In the genomic region with DNA sequence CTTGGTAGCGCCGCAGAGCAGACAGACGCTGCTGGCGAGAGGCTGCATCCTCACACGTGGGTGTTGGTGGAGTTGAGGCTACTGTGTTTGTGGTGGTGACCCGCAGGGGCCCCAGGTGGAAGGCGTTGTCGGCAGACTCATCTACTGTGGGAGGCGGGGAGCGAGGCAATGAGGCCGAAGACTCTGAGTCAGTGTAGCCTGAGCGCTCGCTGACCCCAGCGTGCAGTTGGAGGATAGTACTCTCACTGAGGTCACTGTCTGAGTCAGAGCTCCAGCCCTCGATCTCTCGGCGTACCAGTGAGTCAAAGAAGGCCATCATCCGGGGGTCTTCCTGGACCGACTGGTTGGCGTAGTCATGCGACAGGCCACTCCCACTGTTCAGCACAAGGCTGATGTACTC, we compare ENCODE assay signal across 17 cellular contexts.
DNase-seq lines count a peak whose midpoint lies in the region; ATAC-seq and TF ChIP-seq lines count a peak whose summit lies in the region.
"Had no signal": no experiment of that assay in that cellular context is flagged by ENCODE, and none has a peak within 500 bp of the region (broad histone marks: within the 10 kb centered on the region; RNA-seq: fewer than 3 reads in every experiment).

No MANE protein-coding gene starts in this region.

- no peak for ATAC-seq in GM18907 (IDR thresholded peaks at IDR 0.05; ENCODE audit: unreplicated experiment)
- ATAC-seq: activated CD4-positive, alpha-beta T cell treated with anti-CD3 and anti-CD28 coated beads for 36 hours; GM23338 had no signal

- H3K27ac ChIP-seq in ascending aorta = peak overlapping the region; percentile 69 to 92

- no peak for TF ChIP-seq POLR2A in lower leg skin (IDR thresholded peaks at IDR 0.05)
- TF ChIP-seq POLR2A in erythroblast (IDR thresholded peaks at IDR 0.05; ENCODE audit: low read length) = no peak

- H3K4me3 ChIP-seq in ascending aorta (no peak overlapping the region), lower leg skin (ENCODE audit: low read depth, poor library complexity, severe bottlenecking) (no peak overlapping the region)
- H3K4me3 ChIP-seq: GM23338 had no signal

- intact Hi-C loops in ascending aorta (cut with DNase I) = no loop called here
- intact Hi-C loops in lower leg skin (cut with DNase I; ENCODE audit: low total_unique reads) = no loop called here

- H3K9me3 ChIP-seq in ascending aorta = no peaks in the 10 kb centered on the region

- DNase-seq in HT1080 (ENCODE audit: low read depth) = peak; percentile 99
- DNase-seq in ascending aorta (ENCODE audit: low spot score in 2 of 2) = no peak
- DNase-seq in islet precursor cell = peak; percentile 86
- DNase-seq in stimulated activated CD8-positive, alpha-beta memory T cell treated with anti-CD3 and anti-CD28 coated beads, Interleukin-4, amount 100 ng/mL, for 48 hours = peak; percentile 32
- DNase-seq in medulla oblongata (ENCODE audit: extremely low spot score) = no peak
- DNase-seq in lower leg skin (ENCODE audit: low spot score in 2 of 2) = no peak
- no peak for DNase-seq in erythroblast (lab: John Stamatoyannopoulos, UW)
- DNase-seq: activated CD4-positive, alpha-beta T cell treated with anti-CD3 and anti-CD28 coated beads for 36 hours; activated T-cell treated with anti-CD3 and anti-CD28 coated beads for 4 hours; NCI-H146; NCI-H510A treated with DMSO at 0.1 percent for 48 hours; retina; stimulated activated CD4-positive, alpha-beta T cell treated with anti-CD3 and anti-CD28 coated beads, Interleukin-4, amount 100 ng/mL, for 1 hour; stimulated activated naive CD4-positive, alpha-beta T cell; T-helper 2 cell had no signal

- 95 to 96% methylated on average over 20 to 21 of the region's 21 CpGs for WGBS in lower leg skin, 2 donors

- no peaks in the 10 kb centered on the region for H3K27me3 ChIP-seq in ascending aorta

- TF ChIP-seq CTCF in ascending aorta (IDR thresholded peaks at IDR 0.05) (no peak), lower leg skin (IDR thresholded peaks at IDR 0.05) (no peak)

- H3K36me3 ChIP-seq in ascending aorta = peaks cover 27% of the 10 kb centered on the region in 2 donors

- H3K4me1 ChIP-seq in ascending aorta = peaks cover 9 to 48% of the 10 kb centered on the region in 2 donors

Comparison
In these comparisons a context has a peak if more than half of its experiments do, and no peak if none do; other contexts are left out.
1. DNase-seq: peak in HT1080 (single experiment), islet precursor cell (single experiment) and stimulated activated CD8-positive, alpha-beta memory T cell treated with anti-CD3 and anti-CD28 coated beads, Interleukin-4, amount 100 ng/mL, for 48 hours (single experiment); none in ascending aorta (0 of 2), medulla oblongata (single experiment), lower leg skin (0 of 2) and erythroblast (0 of 2).